In genomic region chr6:170255426-170256125, GRCh38 we compare ENCODE assay signal across 25 cellular contexts. TPM values are rescaled to one million over a fixed set of nuclear protein-coding genes. Genes with fewer than 3 reads are reported as not detected.
A peak's percentile ranks its signal among the peaks of the same experiment; 100 is the strongest.
DNase-seq lines count a peak whose midpoint lies in the region; ATAC-seq and TF ChIP-seq lines count a peak whose summit lies in the region.
"Had no signal": no experiment of that assay in that cellular context is flagged by ENCODE, and none has a peak within 500 bp of the region (broad histone marks: within the 10 kb centered on the region; RNA-seq: fewer than 3 reads in every experiment).

No MANE protein-coding gene starts in this region.

- no peak overlapping the region for H3K14ac ChIP-seq in neuronal stem cell (ENCODE audit: low read length)

- intact Hi-C loops in aorta (cut with DNase I): no loop called here

- TF ChIP-seq CTCF in RWPE2 (IDR thresholded peaks at IDR 0.05; ENCODE audit: poor library complexity, severe bottlenecking): no peak

- H2AFZ ChIP-seq in neuronal stem cell (ENCODE audit: low read length): no peak overlapping the region

- no peak overlapping the region for H2BK12ac ChIP-seq in neuronal stem cell (ENCODE audit: low read length)

- peak; percentile 50 for DNase-seq in activated effector memory CD4-positive, alpha-beta T cell treated with anti-CD3 and anti-CD28 coated beads, Interleukin-2, amount 50 U/mL, for 16 hours
- no peak for DNase-seq in activated effector memory CD4-positive, alpha-beta T cell treated with Interleukin-2 at 50 U/mL for 16 hours
- DNase-seq in RWPE2 (ENCODE audit: low spot score) (peak; percentile 39), neuronal stem cell (ENCODE audit: low spot score) (no peak), aorta (peak; percentile 34 to 74), NCI-H1048 (lab: John Stamatoyannopoulos, UW) (no peak)
- no peak for DNase-seq in stimulated activated CD4-positive, alpha-beta T cell treated with anti-CD3 and anti-CD28 coated beads, Interleukin-15, amount 100 ng/mL, for 24 hours
- DNase-seq: 8988T; ACHN; BE2C; CD4-positive, CD25-positive, alpha-beta regulatory T cell; DMS53; H9; HFFc6; IMR-90; KG1; MG63; NCI-H2029; NCI-H446; NCI-H524 treated with DMSO at 0.1 percent for 48 hours; NCI-H774 had no signal

- WGBS in neuronal stem cell (ENCODE audit: extremely low coverage in 2 of 2, insufficient read length in 2 of 2, insufficient replicate concordance in 1 of 2), 2 donors: no CpG with 5 or more reads among the region's 32 CpGs
- WGBS in aorta, 2 donors: 72 to 83% methylated on average over 26 to 32 of the region's 32 CpGs

- H3K4me3 ChIP-seq in RWPE2 (ENCODE audit: severe bottlenecking) (no peak overlapping the region), neuronal stem cell (ENCODE audit: low read length in 2 of 2) (no peak overlapping the region), aorta (ENCODE audit: low read length in 2 of 2) (no peak overlapping the region)
- H3K4me3 ChIP-seq: GM23338, MG63, SJSA1 had no signal

- H3K4ac ChIP-seq in neuronal stem cell (ENCODE audit: low read length): no peak overlapping the region

- H3K23ac ChIP-seq in neuronal stem cell (ENCODE audit: low read depth, low read length, poor library complexity): peak overlapping the region; percentile 56

- no peaks in the 10 kb centered on the region for H3K9me3 ChIP-seq in RWPE2 (ENCODE audit: severe bottlenecking)
- H3K9me3 ChIP-seq in neuronal stem cell (replicated peaks in 1 of 2; ENCODE audit: control insufficient read depth in 2 of 2, insufficient read depth in 1 of 2, low read depth in 1 of 2, low read length in 2 of 2): no peaks in the 10 kb centered on the region
- no peaks in the 10 kb centered on the region for H3K9me3 ChIP-seq in aorta (ENCODE audit: control insufficient read depth, low read length)
- H3K9me3 ChIP-seq: BE2C, MG63, SJSA1 had no signal

- H3K79me1 ChIP-seq in neuronal stem cell (ENCODE audit: low read depth, low read length): no peaks in the 10 kb centered on the region

- H2BK5ac ChIP-seq in neuronal stem cell (ENCODE audit: low read length): no peak overlapping the region

- H2BK15ac ChIP-seq in neuronal stem cell (ENCODE audit: low read length): no peak overlapping the region

- no peak overlapping the region for H4K8ac ChIP-seq in neuronal stem cell (ENCODE audit: low read depth, low read length)

- no peak for ATAC-seq in RWPE2 (ENCODE audit: low read depth)
- no peak for ATAC-seq in aorta (ENCODE audit: low FRiP score)
- ATAC-seq in HG02973 (IDR thresholded peaks at IDR 0.05; ENCODE audit: unreplicated experiment): no peak
- ATAC-seq: GM23338, Right ventricle myocardium inferior had no signal

- H3K27me3 ChIP-seq in RWPE2 (ENCODE audit: insufficient read depth, poor library complexity, severe bottlenecking): no peaks in the 10 kb centered on the region
- no peaks in the 10 kb centered on the region for H3K27me3 ChIP-seq in neuronal stem cell (ENCODE audit: control insufficient read depth in 3 of 3, insufficient read depth in 3 of 3, low read depth in 1 of 3, low read length in 3 of 3)
- H3K27me3 ChIP-seq in aorta (ENCODE audit: control insufficient read depth in 1 of 2, insufficient read depth in 2 of 2, low read length in 1 of 2): no peaks in the 10 kb centered on the region
- H3K27me3 ChIP-seq: BE2C, MG63 had no signal

- peak overlapping the region; percentile 36 for H3K18ac ChIP-seq in neuronal stem cell (ENCODE audit: low read length)

- no peak overlapping the region for H3K9ac ChIP-seq in neuronal stem cell (ENCODE audit: low read depth, low read length, poor library complexity)

- H3K36me3 ChIP-seq in RWPE2 (ENCODE audit: low read depth) (no peaks in the 10 kb centered on the region), neuronal stem cell (replicated peaks in 1 of 2; ENCODE audit: control insufficient read depth in 2 of 2, insufficient read depth in 2 of 2, low read length in 2 of 2) (no peaks in the 10 kb centered on the region), aorta (ENCODE audit: control insufficient read depth in 1 of 2, insufficient read depth in 2 of 2, low read length in 1 of 2) (no peaks in the 10 kb centered on the region)
- H3K36me3 ChIP-seq: BE2C, MG63, SJSA1 had no signal

- no peak overlapping the region for H4K91ac ChIP-seq in neuronal stem cell (ENCODE audit: low read depth, low read length, poor library complexity)

- H3K27ac ChIP-seq in RWPE2 (ENCODE audit: poor library complexity, severe bottlenecking): no peak overlapping the region
- H3K27ac ChIP-seq in neuronal stem cell (replicated peaks; ENCODE audit: low read length): no peak overlapping the region
- H3K27ac ChIP-seq in aorta (ENCODE audit: low read depth in 1 of 2, low read length in 2 of 2): no peak overlapping the region
- H3K27ac ChIP-seq: SJSA1 had no signal

- peaks cover 7% of the 10 kb centered on the region for H3K4me1 ChIP-seq in RWPE2 (ENCODE audit: insufficient read depth, poor library complexity, severe bottlenecking)
- peaks cover 0 to 7% of the 10 kb centered on the region in 2 donors for H3K4me1 ChIP-seq in neuronal stem cell (ENCODE audit: control insufficient read depth in 2 of 2, insufficient read depth in 1 of 2, low read depth in 1 of 2, low read length in 2 of 2)
- H3K4me1 ChIP-seq in aorta (ENCODE audit: control insufficient read depth in 1 of 2, insufficient read depth in 2 of 2, low read length in 2 of 2): no peaks in the 10 kb centered on the region
- H3K4me1 ChIP-seq: BE2C, SJSA1 had no signal

- H2AK5ac ChIP-seq in neuronal stem cell (ENCODE audit: low read depth, low read length): no peak overlapping the region

- H2BK120ac ChIP-seq in neuronal stem cell (ENCODE audit: low read depth, low read length): no peak overlapping the region

- H3K4me2 ChIP-seq in neuronal stem cell (ENCODE audit: insufficient read depth, low read length, poor library complexity, severe bottlenecking): no peak overlapping the region
- H3K4me2 ChIP-seq: GM23338 had no signal

RNA-seq across cellular contexts. Expression of gene DLL1, which starts 35.3 kb away (rescaled TPM):
- 66.9 TPM for polyA plus RNA-seq in neuronal stem cell (2013, experiment 1 of 2)
- polyA plus RNA-seq in neuronal stem cell (2013, experiment 2 of 2): 67.5 TPM
- 10 to 100 TPM; 24.8 to 30.5 TPM for total RNA-seq in aorta
- 1 to 10 TPM in 1 of 2 donors, under 1 TPM in 1; 0.13 to 4.0 TPM for polyA plus RNA-seq in aorta

RNA-seq across cellular contexts. Expression of gene FAM120B, which starts 51.0 kb away (rescaled TPM):
- polyA plus RNA-seq in neuronal stem cell (2013, experiment 1 of 2): 18.0 TPM
- polyA plus RNA-seq in neuronal stem cell (2013, experiment 2 of 2): 17.8 TPM
- total RNA-seq in aorta: 10 to 100 TPM; 30.2 to 38.5 TPM
- polyA plus RNA-seq in aorta: 10 to 100 TPM in 1 of 2 donors, 1 to 10 TPM in 1; 5.5 to 10.7 TPM

Comparison
In these comparisons a context has a peak if more than half of its experiments do, and no peak if none do; other contexts are left out.
1. DNase-seq: peak in activated effector memory CD4-positive, alpha-beta T cell treated with anti-CD3 and anti-CD28 coated beads, Interleukin-2, amount 50 U/mL, for 16 hours (single experiment), RWPE2 (single experiment) and aorta (2 of 2); none in activated effector memory CD4-positive, alpha-beta T cell treated with Interleukin-2 at 50 U/mL for 16 hours (single experiment), neuronal stem cell (single experiment), stimulated activated CD4-positive, alpha-beta T cell treated with anti-CD3 and anti-CD28 coated beads, Interleukin-15, amount 100 ng/mL, for 24 hours (single experiment) and NCI-H1048 (single experiment).